Comparison of ENCODE assay signal across 8 cellular contexts in genomic region chr11:63767415-63768231, GRCh38. TPM values are rescaled to one million over a fixed set of nuclear protein-coding genes. Genes with fewer than 3 reads are reported as not detected.
DNase-seq lines count a peak whose midpoint lies in the region; ATAC-seq and TF ChIP-seq lines count a peak whose summit lies in the region.

No MANE protein-coding gene starts in this region.

- TF ChIP-seq CTCF in MM.1S (IDR thresholded peaks at IDR 0.05; ENCODE audit: low read length): no peak
- no peak for TF ChIP-seq CTCF in SU-DHL-6 (IDR thresholded peaks at IDR 0.05; ENCODE audit: insufficient read depth, low read length, poor library complexity, severe bottlenecking)
- no peak for TF ChIP-seq CTCF in brain microvascular endothelial cell (IDR thresholded peaks at IDR 0.05; ENCODE audit: low read depth, low read length, missing control alignments)
- TF ChIP-seq CTCF in hepatocyte (IDR thresholded peaks at IDR 0.05; ENCODE audit: poor library complexity): no peak
- no peak for TF ChIP-seq CTCF in psoas muscle (IDR thresholded peaks at IDR 0.05)

- 2% methylated on average over 35 of the region's 36 CpGs for WGBS in hepatocyte (ENCODE audit: low lambda C conversion rate, missing lambda C conversion rate)
- WGBS in psoas muscle, 3 donors: 2 to 3% (median 3%) methylated on average over 30 to 36 of the region's 36 CpGs

- H3K27me3 ChIP-seq in MM.1S (replicated peaks; ENCODE audit: insufficient read depth, low read length) (peaks cover 17% of the 10 kb centered on the region), SU-DHL-6 (ENCODE audit: low read length) (no peaks in the 10 kb centered on the region), brain microvascular endothelial cell (replicated peaks) (no peaks in the 10 kb centered on the region), hepatocyte (peaks cover 2% of the 10 kb centered on the region), psoas muscle (ENCODE audit: insufficient read depth in 3 of 3, low read length in 2 of 3) (no peaks in the 10 kb centered on the region)

- H3K4me3 ChIP-seq in MM.1S (ENCODE audit: low read length): peak overlapping the region; percentile 74
- peak overlapping the region; percentile 83 for H3K4me3 ChIP-seq in SU-DHL-6 (ENCODE audit: insufficient read depth, low read length, poor library complexity, severe bottlenecking)
- peak overlapping the region; percentile 72 for H3K4me3 ChIP-seq in brain microvascular endothelial cell (ENCODE audit: low read depth, low read length)
- H3K4me3 ChIP-seq in hepatocyte: peak overlapping the region; percentile 99
- H3K4me3 ChIP-seq in psoas muscle: peak overlapping the region; percentile 87

- DNase-seq in NCI-H1436 (lab: John Stamatoyannopoulos, UW) (peak; percentile 59), NCI-H1436 treated with DMSO at 0.1 percent for 48 hours (lab: John Stamatoyannopoulos, UW) (no peak), MM.1S (peak; percentile 48), brain microvascular endothelial cell (peak; percentile 53), hepatocyte (ENCODE audit: low spot score) (peak; percentile 78), psoas muscle (peak; percentile 62 to 74)

- H4K20me1 ChIP-seq in MM.1S (ENCODE audit: insufficient read depth, low read length): no peaks in the 10 kb centered on the region
- H4K20me1 ChIP-seq in SU-DHL-6 (ENCODE audit: low read depth, low read length): no peaks in the 10 kb centered on the region
- H4K20me1 ChIP-seq in hepatocyte (ENCODE audit: insufficient read depth, poor library complexity, severe bottlenecking): peaks cover 48% of the 10 kb centered on the region

- H3K79me2 ChIP-seq in MM.1S (ENCODE audit: low read length): no peaks in the 10 kb centered on the region
- H3K79me2 ChIP-seq in SU-DHL-6 (ENCODE audit: insufficient read depth, low read length): 0 out of 2 replicates have a peak, but pooled peaks cover 15% of the 10 kb centered on the region
- peaks cover 57% of the 10 kb centered on the region for H3K79me2 ChIP-seq in hepatocyte

- no peak overlapping the region for H3K27ac ChIP-seq in MM.1S (ENCODE audit: low read length)
- H3K27ac ChIP-seq in SU-DHL-6 (ENCODE audit: low read depth, low read length): peak overlapping the region; percentile 47
- H3K27ac ChIP-seq in brain microvascular endothelial cell: peak overlapping the region; percentile 3
- peak overlapping the region; percentile 93 for H3K27ac ChIP-seq in hepatocyte
- H3K27ac ChIP-seq in psoas muscle: peak overlapping the region; percentile 68

- in situ Hi-C loops in brain microvascular endothelial cell (cut with HindIII; ENCODE audit: low pct_ligation_motif_present, low sequenced_read_pairs): no loop called here

- ATAC-seq in psoas muscle: peak in 2 of 4 donors; percentile 13 to 42
- ATAC-seq in HG03108 (IDR thresholded peaks at IDR 0.05; ENCODE audit: unreplicated experiment): no peak

- H3K36me3 ChIP-seq in MM.1S (replicated peaks; ENCODE audit: insufficient read depth, low read length): no peaks in the 10 kb centered on the region
- H3K36me3 ChIP-seq in SU-DHL-6 (ENCODE audit: low read length): no peaks in the 10 kb centered on the region
- H3K36me3 ChIP-seq in brain microvascular endothelial cell (replicated peaks): peaks cover 10% of the 10 kb centered on the region
- no peaks in the 10 kb centered on the region for H3K36me3 ChIP-seq in hepatocyte (replicated peaks; ENCODE audit: insufficient read depth, low read depth)
- H3K36me3 ChIP-seq in psoas muscle (ENCODE audit: insufficient read depth in 1 of 2, low read depth in 1 of 2): no peaks in the 10 kb centered on the region

- H3F3A ChIP-seq in MM.1S (ENCODE audit: insufficient read depth, low read length) (peaks cover 4% of the 10 kb centered on the region; the same call in 1 of the 2 replicates), SU-DHL-6 (ENCODE audit: insufficient read depth) (no peaks in the 10 kb centered on the region)

- 0 out of 2 replicates have a peak, but pooled peaks cover 3% of the 10 kb centered on the region for H3K4me1 ChIP-seq in MM.1S (ENCODE audit: low read length)
- H3K4me1 ChIP-seq in hepatocyte (ENCODE audit: insufficient read depth): peaks cover 56% of the 10 kb centered on the region
- peaks cover 5% of the 10 kb centered on the region for H3K4me1 ChIP-seq in psoas muscle

- H3K4me2 ChIP-seq in MM.1S (ENCODE audit: low read depth, low read length) (peak overlapping the region; percentile 76), SU-DHL-6 (ENCODE audit: low read depth, low read length, poor library complexity, severe bottlenecking) (peak overlapping the region; percentile 90), hepatocyte (peak overlapping the region; percentile 80)

- peak overlapping the region; percentile 36; the same call in 1 of the 2 replicates for H3K9ac ChIP-seq in MM.1S (ENCODE audit: low read length)
- H3K9ac ChIP-seq in SU-DHL-6 (ENCODE audit: low read length): peak overlapping the region; percentile 72

- H2AFZ ChIP-seq in MM.1S (ENCODE audit: low read length) (peak overlapping the region; percentile 85), SU-DHL-6 (ENCODE audit: low read depth, low read length, severe bottlenecking) (peak overlapping the region; percentile 47), hepatocyte (no peak overlapping the region)

- intact Hi-C loops in psoas muscle (cut with DNase I): loop anchor here (2.0 to 10.0 kb wide), 5 partner anchors 45 to 387 kb away; partner anchors contain the start of genes MARK2 (in 1 of the 2) and SPINDOC (in 1 of the 2)

- H3K9me2 ChIP-seq in MM.1S (replicated peaks; ENCODE audit: insufficient read depth, low read length): no peaks in the 10 kb centered on the region
- H3K9me2 ChIP-seq in SU-DHL-6 (replicated peaks; ENCODE audit: insufficient read depth, low read length): no peaks in the 10 kb centered on the region
- no peaks in the 10 kb centered on the region for H3K9me2 ChIP-seq in hepatocyte (replicated peaks; ENCODE audit: insufficient read depth)

- H3K9me3 ChIP-seq in MM.1S (replicated peaks; ENCODE audit: insufficient read depth, low read length) (no peaks in the 10 kb centered on the region), SU-DHL-6 (ENCODE audit: insufficient read depth, low read length) (no peaks in the 10 kb centered on the region), hepatocyte (ENCODE audit: low read depth) (no peaks in the 10 kb centered on the region), psoas muscle (no peaks in the 10 kb centered on the region)

RNA-seq across cellular contexts. Expression of gene ZFTA, which starts 1.0 kb away (rescaled TPM):
- total RNA-seq in hepatocyte (41.8 and 44.1 TPM in 2 replicates), psoas muscle (10 to 100 TPM in 1 of 4 donors, 1 to 10 TPM in 3; 4.4 to 10.9 (median 7.8) TPM)
- polyA plus RNA-seq in hepatocyte (12.3 and 14.7 TPM in 2 replicates), psoas muscle (10 to 100 TPM in 1 of 3 donors, 1 to 10 TPM in 2; 2.1 to 14.7 (median 5.0) TPM)

RNA-seq across cellular contexts. Expression of gene SPINDOC, which starts 45.6 kb away (rescaled TPM):
- total RNA-seq in hepatocyte: 24.0 and 25.2 TPM in 2 replicates
- polyA plus RNA-seq in hepatocyte: 5.4 and 9.9 TPM in 2 replicates
- total RNA-seq in psoas muscle: 1 to 10 TPM; 3.8 to 8.8 (median 6.9) TPM
- 1 to 10 TPM; 2.7 to 4.7 (median 4.6) TPM for polyA plus RNA-seq in psoas muscle
